Comparison of ENCODE assay signal across 19 cellular contexts in the genomic region with DNA sequence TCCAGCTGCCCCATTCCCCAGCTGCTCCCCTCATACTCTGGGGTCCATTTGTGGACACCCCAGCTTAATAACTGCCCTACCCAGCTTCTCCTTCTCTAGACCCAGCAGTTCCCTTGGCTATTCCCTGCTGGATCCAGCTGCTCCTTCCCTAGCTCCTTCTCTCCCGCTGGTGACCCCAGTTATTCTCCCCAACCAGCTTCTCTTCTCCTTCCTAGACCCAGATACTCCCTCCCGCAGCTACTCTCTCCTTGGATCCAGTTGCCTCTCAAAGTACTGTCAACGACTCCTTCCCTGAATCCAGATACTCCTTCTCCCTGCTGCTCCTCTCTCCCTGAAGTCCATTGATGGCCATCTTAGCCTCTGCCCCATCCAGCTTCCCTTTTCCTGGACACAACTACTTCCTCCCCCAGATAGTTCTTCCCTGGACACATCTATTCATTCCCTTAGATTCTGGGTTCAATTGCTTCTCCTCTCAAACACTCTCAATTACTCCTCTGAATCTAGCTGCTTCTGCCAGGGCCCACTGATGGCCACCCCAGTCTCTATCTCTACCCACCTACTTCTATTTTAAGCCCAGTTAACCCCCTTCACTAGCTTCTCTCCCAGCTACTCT. TPM values are rescaled to one million over a fixed set of nuclear protein-coding genes. Genes with fewer than 3 reads are reported as not detected.
"Had no signal": no experiment of that assay in that cellular context is flagged by ENCODE, and none has a peak within 500 bp of the region (broad histone marks: within the 10 kb centered on the region; RNA-seq: fewer than 3 reads in every experiment).

No MANE protein-coding gene starts in this region.

- H3K27me3 ChIP-seq: right lobe of liver, SJSA1, spleen, thyroid gland had no signal

- H3K27ac ChIP-seq: right lobe of liver, SJSA1, spleen, thyroid gland had no signal

- FAIRE-seq: bronchial epithelial cell had no signal

- H3K4me3 ChIP-seq: prostate gland, right lobe of liver, SJSA1, spleen, thyroid gland had no signal

- DNase-seq: activated CD4-positive, CD25-positive, alpha-beta regulatory T cell; activated naive CD4-positive, alpha-beta T cell treated with Interleukin-2 at 50 U/mL for 16 hours; activated T-cell treated with anti-CD3 and anti-CD28 coated beads for 4 hours; anterior cingulate cortex; dermis blood vessel endothelial cell; glutamatergic neuron; hypothalamus; kidney glomerular epithelial cell; mesendoderm; right lobe of liver; stimulated activated naive CD8-positive, alpha-beta T cell treated with anti-CD3 and anti-CD28 coated beads, Interleukin-15, amount 100 ng/mL, for 72 hours; thyroid gland had no signal

- ATAC-seq: activated T-helper 17 cell treated with anti-CD3 and anti-CD28 coated beads, Interleukin-2, amount 50 U/mL, for 72 hours; esophagus mucosa; right lobe of liver; stimulated activated naive CD8-positive, alpha-beta T cell treated with anti-CD3 and anti-CD28 coated beads, Interleukin-15, amount 100 ng/mL, for 72 hours had no signal

- H3K4me1 ChIP-seq: prostate gland, right lobe of liver, SJSA1 had no signal

- H3K9me3 ChIP-seq: prostate gland, right lobe of liver, SJSA1, spleen, thyroid gland had no signal

RNA-seq across cellular contexts. Expression of a gene that starts 44.6 kb away (rescaled TPM):
- polyA plus RNA-seq: liver, spleen had no signal
